In genomic region chr14:77052281-77053044, GRCh38 we compare ENCODE assay signal across 10 cellular contexts. TPM values are rescaled to one million over a fixed set of nuclear protein-coding genes. Genes with fewer than 3 reads are reported as not detected.
DNase-seq lines count a peak whose midpoint lies in the region; ATAC-seq and TF ChIP-seq lines count a peak whose summit lies in the region.
"Had no signal": no experiment of that assay in that cellular context is flagged by ENCODE, and none has a peak within 500 bp of the region (broad histone marks: within the 10 kb centered on the region; RNA-seq: fewer than 3 reads in every experiment).

No MANE protein-coding gene starts in this region.

- H3K36me3 ChIP-seq in IMR-90 (ENCODE audit: control insufficient read depth, insufficient read depth, low read length) (no peaks in the 10 kb centered on the region), right lobe of liver (no peaks in the 10 kb centered on the region)
- H3K36me3 ChIP-seq: uterus had no signal

- peak overlapping the region; percentile 67 for H4K5ac ChIP-seq in IMR-90 (ENCODE audit: low read depth, low read length)

- H3K4me2 ChIP-seq in IMR-90 (ENCODE audit: low read depth, low read length), result no peak overlapping the region

- ATAC-seq in IMR-90 (ENCODE audit: low read depth) (peak; percentile 35), right lobe of liver (peak; percentile 70 to 74 (median 72))
- peak; percentile 12 for ATAC-seq in stimulated activated memory B cell treated with anti-CD40 and anti-IgM and Interleukin-4, amounts not matched to agents 10 μg/mL and 1 μg/mL and 100 μg/mL, for 72 hours

- intact Hi-C loops in IMR-90 (cut with micrococcal nuclease), result loop anchor here (1.0 kb wide), 5 partner anchors 24 to 176 kb away; partner anchors contain the start of gene IRF2BPL
- intact Hi-C loops in right lobe of liver (cut with DNase I), result no loop called here

- no peak for TF ChIP-seq CTCF in IMR-90 (conservative IDR thresholded peaks at IDR 0.05; ENCODE audit: low read depth, low read length)
- TF ChIP-seq CTCF in right lobe of liver (IDR thresholded peaks at IDR 0.05), result no peak

- POLR2A ChIA-PET in IMR-90 (lab: Charles Lee; ENCODE audit: unreplicated experiment), result interaction anchor here (0.5 kb wide), 1 partner anchor 24 kb away, joined by 3 read pairs; no protein-coding TSS in a partner anchor

- no peaks in the 10 kb centered on the region for H3K9me1 ChIP-seq in IMR-90 (ENCODE audit: insufficient read depth, low read length)

- DNase-seq in IMR-90, result no peak
- peak; percentile 17 for DNase-seq in amniotic epithelial cell (ENCODE audit: low read depth)
- peak; percentile 62 to 80 (median 73) for DNase-seq in right lobe of liver
- DNase-seq in NCI-H446 treated with DMSO at 0.1 percent for 48 hours (lab: John Stamatoyannopoulos, UW), result no peak
- no peak for DNase-seq in SIG-M5 (lab: John Stamatoyannopoulos, UW)
- no peak for DNase-seq in DMS153 (lab: John Stamatoyannopoulos, UW)
- no peak for DNase-seq in NCI-H526 treated with DMSO at 0.1 percent for 48 hours (lab: John Stamatoyannopoulos, UW)

- BruUV-seq in IMR-90 (replicated peaks; lab: Mats Ljungman, UMichigan), result no TSS peak

- no peak overlapping the region for H3K4me3 ChIP-seq in IMR-90 (ENCODE audit: insufficient read depth, low read depth, low read length)
- H3K4me3 ChIP-seq in right lobe of liver, result no peak overlapping the region
- H3K4me3 ChIP-seq: uterus had no signal

- no peak for TF ChIP-seq POLR2A in IMR-90 (IDR thresholded peaks at IDR 0.05; ENCODE audit: low read depth, low read length)
- TF ChIP-seq POLR2A in right lobe of liver (IDR thresholded peaks at IDR 0.05), result no peak

- H3K27ac ChIP-seq in IMR-90 (ENCODE audit: insufficient read depth, low read length), result peak overlapping the region; percentile 5; the same call in 1 of the 2 replicates
- H3K27ac ChIP-seq in right lobe of liver, result peak overlapping the region; percentile 2 to 40 (median 5)
- H3K27ac ChIP-seq: HL-60 had no signal

- no peak overlapping the region for H3K4me3 Mint-ChIP-seq in stimulated activated memory B cell treated with anti-CD40 and anti-IgM and Interleukin-4, amounts not matched to agents 10 μg/mL and 1 μg/mL and 100 μg/mL, for 72 hours

- H3K9me3 ChIP-seq in IMR-90 (ENCODE audit: control insufficient read depth, insufficient read depth, low read length) (peaks cover 4% of the 10 kb centered on the region; the same call in 1 of the 2 replicates), right lobe of liver (peaks cover 0 to 6% (median 0%) of the 10 kb centered on the region in 4 donors)

- peak overlapping the region; percentile 77; the same call in 2 of the 3 replicates for H2BK15ac ChIP-seq in IMR-90 (ENCODE audit: low read depth, low read length)

- no peaks in the 10 kb centered on the region for H4K20me1 ChIP-seq in IMR-90 (ENCODE audit: insufficient read depth, low read length)

- no peaks in the 10 kb centered on the region for H3K36me3 Mint-ChIP-seq in stimulated activated memory B cell treated with anti-CD40 and anti-IgM and Interleukin-4, amounts not matched to agents 10 μg/mL and 1 μg/mL and 100 μg/mL, for 72 hours

- peak overlapping the region; percentile 75 for H4K91ac ChIP-seq in IMR-90 (ENCODE audit: insufficient read depth, low read depth, low read length)

- H3K79me1 ChIP-seq in IMR-90 (ENCODE audit: low read depth in 1 of 2, low read length in 2 of 2), result 0 out of 4 replicates have a peak, but pooled peaks cover 0 to 6% of the 10 kb centered on the region in 2 experiments

- peak overlapping the region; percentile 87 for H2AFZ ChIP-seq in IMR-90 (replicated peaks; ENCODE audit: low read length, poor library complexity)

- H3K27me3 Mint-ChIP-seq in stimulated activated memory B cell treated with anti-CD40 and anti-IgM and Interleukin-4, amounts not matched to agents 10 μg/mL and 1 μg/mL and 100 μg/mL, for 72 hours, result no peaks in the 10 kb centered on the region

- CTCF ChIA-PET in IMR-90 (lab: Yijun Ruan, JAX), result interaction anchor here (0.5 to 1.2 kb wide), 6 partner anchors 9 to 176 kb away, joined by 3 to 8 read pairs (median 4); no protein-coding TSS in a partner anchor

- H3K27me3 ChIP-seq in IMR-90 (ENCODE audit: control insufficient read depth, insufficient read depth, low read length) (no peaks in the 10 kb centered on the region), right lobe of liver (no peaks in the 10 kb centered on the region)
- H3K27me3 ChIP-seq: uterus had no signal

- peaks cover 7% of the 10 kb centered on the region for H3K4me1 Mint-ChIP-seq in stimulated activated memory B cell treated with anti-CD40 and anti-IgM and Interleukin-4, amounts not matched to agents 10 μg/mL and 1 μg/mL and 100 μg/mL, for 72 hours

- no peak for TF ChIP-seq RAD21 in IMR-90 (IDR thresholded peaks at IDR 0.05; ENCODE audit: low read length)

- H2AK9ac ChIP-seq in IMR-90 (replicated peaks; ENCODE audit: low read depth, low read length, poor library complexity), result peak overlapping the region; percentile 2

- peak overlapping the region; percentile 90 for H3K4ac ChIP-seq in IMR-90 (ENCODE audit: low read depth, low read length)

- H4K8ac ChIP-seq in IMR-90 (ENCODE audit: low read depth in 2 of 2, low read length in 2 of 2), result peak overlapping the region; percentile 70; a peak in 3 of 4 replicates

- no peak overlapping the region for H3K56ac ChIP-seq in IMR-90 (ENCODE audit: extremely low read depth, insufficient read depth, low read length)

- peak overlapping the region; percentile 15; the same call in 1 of the 2 replicates for H3K18ac ChIP-seq in IMR-90 (ENCODE audit: low read depth, low read length)

- peak overlapping the region; percentile 23; the same call in 1 of the 2 replicates for H3K23ac ChIP-seq in IMR-90 (ENCODE audit: low read depth, low read length)

- H2AK5ac ChIP-seq in IMR-90 (ENCODE audit: low read depth, low read length), result peak overlapping the region; percentile 98

- dilution Hi-C loops in IMR-90 (cut with HindIII; ENCODE audit: low sequenced_read_pairs, unreplicated experiment), result no loop called here

- peak overlapping the region; percentile 95 for H2BK20ac ChIP-seq in IMR-90 (ENCODE audit: low read depth, low read length)

- in situ Hi-C loops in IMR-90 (cut with MboI; ENCODE audit: low sequenced_read_pairs), result loop anchor here (25.0 kb wide), 1 partner anchor 1065 kb away; the partner anchor contains the start of genes IFT43 and TGFB3

- H3K14ac ChIP-seq in IMR-90 (replicated peaks; ENCODE audit: low read depth, low read length), result peak overlapping the region; percentile 67

- peak overlapping the region; percentile 85 for H2BK120ac ChIP-seq in IMR-90 (ENCODE audit: low read depth, low read length)

- H2BK5ac ChIP-seq in IMR-90 (ENCODE audit: low read depth, low read length, poor library complexity, severe bottlenecking), result peak overlapping the region; percentile 18

- H3K4me1 ChIP-seq in IMR-90 (ENCODE audit: control insufficient read depth, insufficient read depth, low read length) (peaks cover 10% of the 10 kb centered on the region), right lobe of liver (peaks cover 0 to 30% (median 9%) of the 10 kb centered on the region in 4 donors)
- H3K4me1 ChIP-seq: uterus had no signal

- WGBS in IMR-90 (ENCODE audit: extremely low coverage in 2 of 2, insufficient read length in 1 of 2), 2 experiments, result 94% methylated on average over 2 of the region's 8 CpGs; no CpG with 5 or more reads in 1 of the 2 experiments
- WGBS in right lobe of liver (ENCODE audit: insufficient coverage, low coverage, low lambda C conversion rate, missing lambda C conversion rate), result 82% methylated on average over 4 of the region's 8 CpGs

- H3K9ac ChIP-seq in IMR-90 (ENCODE audit: low read depth, low read length), result no peak overlapping the region

- H3K9me3 Mint-ChIP-seq in stimulated activated memory B cell treated with anti-CD40 and anti-IgM and Interleukin-4, amounts not matched to agents 10 μg/mL and 1 μg/mL and 100 μg/mL, for 72 hours, result no peaks in the 10 kb centered on the region

- no peak overlapping the region for H3K27ac Mint-ChIP-seq in stimulated activated memory B cell treated with anti-CD40 and anti-IgM and Interleukin-4, amounts not matched to agents 10 μg/mL and 1 μg/mL and 100 μg/mL, for 72 hours

TF ChIP-seq in IMR-90, 13 proteins besides CTCF, POLR2A, EP300 and RAD21:
- TF ChIP-seq MXI1 (IDR thresholded peaks at IDR 0.05; ENCODE audit: borderline replicate concordance, low read depth, low read length) (peak; percentile 15; the same call in 1 of the 2 replicates), CHD1 (IDR thresholded peaks at IDR 0.05; ENCODE audit: low read depth, low read length) (no peak)

RNA-seq across cellular contexts. Expression of gene IRF2BPL, which starts 24.0 kb away (rescaled TPM):
- total RNA-seq in IMR-90 (2012; rRNA removed), result 6.3 and 8.9 TPM in 2 replicates
- 14.5 and 15.8 TPM in 2 replicates for polyA plus RNA-seq in IMR-90 (2012; rRNA removed)
- 13.2 and 35.9 TPM in 2 replicates for polyA plus RNA-seq in IMR-90 (2012; cell fraction: cytosol; rRNA removed)
- polyA plus RNA-seq in IMR-90 (2012; cell fraction: nucleus; rRNA removed; ENCODE audit: low replicate concordance), result 24.7 and 36.8 TPM in 2 replicates
- total RNA-seq in right lobe of liver, result 10 to 100 TPM; 11.7 to 18.1 (median 13.7) TPM

RNA-seq across cellular contexts. Expression of gene CIPC, which starts 45.6 kb away (rescaled TPM):
- total RNA-seq in IMR-90 (2012; rRNA removed) (12.9 and 13.1 TPM in 2 replicates), right lobe of liver (10 to 100 TPM; 10.4 to 18.7 (median 12.7) TPM)
- polyA plus RNA-seq in IMR-90 (2012; rRNA removed), result 5.6 and 6.6 TPM in 2 replicates
- 2.7 and 2.8 TPM in 2 replicates for polyA plus RNA-seq in IMR-90 (2012; cell fraction: cytosol; rRNA removed)
- polyA plus RNA-seq in IMR-90 (2012; cell fraction: nucleus; rRNA removed; ENCODE audit: low replicate concordance), result 2.8 and 5.9 TPM in 2 replicates

Comparison
In these comparisons a context has a peak if more than half of its experiments do, and no peak if none do; other contexts are left out.
1. ATAC-seq: peak in every context shown above with its lines; median percentile 72 in right lobe of liver; 35 in IMR-90; 12 in stimulated activated memory B cell treated with anti-CD40 and anti-IgM and Interleukin-4, amounts not matched to agents 10 μg/mL and 1 μg/mL and 100 μg/mL, for 72 hours.
2. DNase-seq: peak in amniotic epithelial cell (single experiment) and right lobe of liver (3 of 3); none in IMR-90 (single experiment), NCI-H446 treated with DMSO at 0.1 percent for 48 hours (single experiment), SIG-M5 (single experiment), DMS153 (single experiment) and NCI-H526 treated with DMSO at 0.1 percent for 48 hours (single experiment).